Comparison of ENCODE assay signal across 1 cellular context in genomic region chr14:22966783-22967269, GRCh38.
TF ChIP-seq lines count a peak whose summit lies in the region.

No MANE protein-coding gene starts in this region.

TF ChIP-seq in endothelial cell of umbilical vein, 7 proteins besides CTCF, POLR2A, EP300 and RAD21:
- TF ChIP-seq GATA2 (IDR thresholded peaks at IDR 0.05; ENCODE audit: insufficient read depth, insufficient read length, low read depth, low read length) (no peak), FOS (IDR thresholded peaks at IDR 0.05; ENCODE audit: borderline replicate concordance, insufficient read depth, low read length) (no peak), MAX (IDR thresholded peaks at IDR 0.05; ENCODE audit: insufficient read depth, insufficient read length) (no peak), JUN (IDR thresholded peaks at IDR 0.05; ENCODE audit: borderline replicate concordance, insufficient read depth, insufficient read length, low read depth) (no peak), POLR2AphosphoS5 (IDR thresholded peaks at IDR 0.05; ENCODE audit: insufficient read depth, low read depth, low read length) (no peak), MYC (IDR thresholded peaks at IDR 0.05; ENCODE audit: low read depth, low read length) (no peak), EZH2 (IDR thresholded peaks at IDR 0.05; ENCODE audit: borderline replicate concordance, low read depth, low read length, severe bottlenecking) (no peak)
